In genomic region chr7:130734525-130735272, GRCh38 we compare ENCODE assay signal across 8 cellular contexts. TPM values are rescaled to one million over a fixed set of nuclear protein-coding genes. Genes with fewer than 3 reads are reported as not detected.
DNase-seq lines count a peak whose midpoint lies in the region; ATAC-seq and TF ChIP-seq lines count a peak whose summit lies in the region.

No MANE protein-coding gene starts in this region.

- H3K4me1 Mint-ChIP-seq in CD4-positive, alpha-beta memory T cell = peaks cover 2 to 14% (median 6%) of the 10 kb centered on the region in 4 donors

- H3K27me3 Mint-ChIP-seq in CD4-positive, alpha-beta memory T cell = peaks cover 51 to 65% of the 10 kb centered on the region in 2 donors

- peak overlapping the region in 1 of 2 donors; percentile 40 for H3K4me3 ChIP-seq in CD4-positive, alpha-beta memory T cell (ENCODE audit: low read length in 2 of 2)
- peak overlapping the region in 1 of 2 donors; percentile 40 for H3K4me3 ChIP-seq in body of pancreas
- H3K4me3 ChIP-seq in mesodermal cell (ENCODE audit: extremely low read depth, insufficient read depth, low read length, poor library complexity, severe bottlenecking) = peak overlapping the region; percentile 49

- H3K4me1 ChIP-seq in CD4-positive, alpha-beta memory T cell (ENCODE audit: insufficient read depth, low read length) = peaks cover 7% of the 10 kb centered on the region
- peaks cover 6% of the 10 kb centered on the region for H3K4me1 ChIP-seq in body of pancreas
- H3K4me1 ChIP-seq in mesodermal cell (ENCODE audit: control insufficient read depth, insufficient read depth, low read length, poor library complexity, severe bottlenecking) = peaks cover 6% of the 10 kb centered on the region

- peak in 2 of 5 donors; percentile 6 to 12 for DNase-seq in CD4-positive, alpha-beta memory T cell
- DNase-seq in HT-29 (ENCODE audit: low spot score) = peak; percentile 17
- no peak for DNase-seq in body of pancreas
- DNase-seq in kidney tubule cell (ENCODE audit: low spot score) = no peak
- DNase-seq in NCI-H345 (lab: John Stamatoyannopoulos, UW) = no peak
- no peak for DNase-seq in foreskin melanocyte

- H3K27ac Mint-ChIP-seq in CD4-positive, alpha-beta memory T cell = peak overlapping the region in 2 of 7 donors; percentile 51 to 71

- no peak for TF ChIP-seq POLR2A in body of pancreas (IDR thresholded peaks at IDR 0.05)

- 5 to 6% methylated on average over 23 of the region's 23 CpGs for WGBS in body of pancreas, 2 donors
- 0% methylated on average over 15 of the region's 23 CpGs for WGBS in mesodermal cell (ENCODE audit: insufficient coverage in 2 of 2), 2 experiments

- CTCF ChIA-PET in CD4-positive, alpha-beta memory T cell (lab: Charles Lee; ENCODE audit: partially characterized antibody) = no interaction called here

- H3K9me3 ChIP-seq in CD4-positive, alpha-beta memory T cell (ENCODE audit: control insufficient read depth in 1 of 2, low read length in 2 of 2) = no peaks in the 10 kb centered on the region
- H3K9me3 ChIP-seq in body of pancreas (peaks cover 0 to 10% (median 0%) of the 10 kb centered on the region in 3 donors), mesodermal cell (ENCODE audit: control insufficient read depth, low read length) (peaks cover 16% of the 10 kb centered on the region)

- H3K27ac ChIP-seq in CD4-positive, alpha-beta memory T cell (ENCODE audit: low read depth, low read length) = no peak overlapping the region
- H3K27ac ChIP-seq in body of pancreas (peak overlapping the region in 1 of 4 donors; percentile 72), mesodermal cell (ENCODE audit: low read depth, low read length, severe bottlenecking) (no peak overlapping the region)

- POLR2A ChIA-PET in CD4-positive, alpha-beta memory T cell (lab: Charles Lee; ENCODE audit: partially characterized antibody) = interaction anchor here (1.1 kb wide), 1 partner anchor 665 kb away, joined by 3 read pairs; the partner anchor contains the start of gene KLHDC10

- peak overlapping the region; percentile 77 to 94 (median 85) for H3K4me3 Mint-ChIP-seq in CD4-positive, alpha-beta memory T cell

- no peak for TF ChIP-seq CTCF in body of pancreas (IDR thresholded peaks at IDR 0.05)

- H3K36me3 ChIP-seq in CD4-positive, alpha-beta memory T cell (ENCODE audit: insufficient read depth, low read length) = no peaks in the 10 kb centered on the region
- H3K36me3 ChIP-seq in body of pancreas (replicated peaks in 1 of 2; ENCODE audit: insufficient read depth in 1 of 2, low read depth in 2 of 2) (no peaks in the 10 kb centered on the region), mesodermal cell (ENCODE audit: control insufficient read depth, insufficient read depth, low read length) (no peaks in the 10 kb centered on the region)

- intact Hi-C loops in CD4-positive, alpha-beta memory T cell (cut with micrococcal nuclease) = no loop called here
- intact Hi-C loops in body of pancreas (cut with DNase I) = no loop called here

- H3K9me3 Mint-ChIP-seq in CD4-positive, alpha-beta memory T cell = peaks cover 0 to 31% (median 20%) of the 10 kb centered on the region in 8 donors

- ATAC-seq in body of pancreas (peak; percentile 8), GM21576 (IDR thresholded peaks at IDR 0.05; ENCODE audit: unreplicated experiment) (no peak)

- peaks cover 0 to 9% of the 10 kb centered on the region in 2 donors for H3K36me3 Mint-ChIP-seq in CD4-positive, alpha-beta memory T cell

- peaks cover 54% of the 10 kb centered on the region for H3K27me3 ChIP-seq in CD4-positive, alpha-beta memory T cell (ENCODE audit: insufficient read depth, low read length)
- peaks cover 0 to 6% of the 10 kb centered on the region in 2 donors for H3K27me3 ChIP-seq in body of pancreas

RNA-seq across cellular contexts. Expression of gene KLF14, which starts 0.7 kb away (rescaled TPM):
- total RNA-seq in CD4-positive, alpha-beta memory T cell = not detected
- not detected for polyA plus RNA-seq in CD4-positive, alpha-beta memory T cell
- total RNA-seq in HT-29 (2014; rRNA removed; shearing (Covaris generic)) = not detected in 2 replicates
- 1 to 10 TPM in 1 of 2 donors, not detected in 1; 1.6 TPM for total RNA-seq in body of pancreas
- not detected for polyA plus RNA-seq in mesodermal cell (2013, experiment 1 of 2)
- not detected for polyA plus RNA-seq in mesodermal cell (2013, experiment 2 of 2)

RNA-seq across cellular contexts. Expression of gene TSGA13, which starts 48.4 kb away (rescaled TPM):
- not detected for total RNA-seq in CD4-positive, alpha-beta memory T cell
- not detected for polyA plus RNA-seq in CD4-positive, alpha-beta memory T cell
- total RNA-seq in HT-29 (2014; rRNA removed; shearing (Covaris generic)) = not detected in 2 replicates
- total RNA-seq in body of pancreas = not detected
- polyA plus RNA-seq in mesodermal cell (2013, experiment 1 of 2) = not detected
- not detected for polyA plus RNA-seq in mesodermal cell (2013, experiment 2 of 2)
